ENCODE assay signal across 17 cellular contexts in the genomic region with DNA sequence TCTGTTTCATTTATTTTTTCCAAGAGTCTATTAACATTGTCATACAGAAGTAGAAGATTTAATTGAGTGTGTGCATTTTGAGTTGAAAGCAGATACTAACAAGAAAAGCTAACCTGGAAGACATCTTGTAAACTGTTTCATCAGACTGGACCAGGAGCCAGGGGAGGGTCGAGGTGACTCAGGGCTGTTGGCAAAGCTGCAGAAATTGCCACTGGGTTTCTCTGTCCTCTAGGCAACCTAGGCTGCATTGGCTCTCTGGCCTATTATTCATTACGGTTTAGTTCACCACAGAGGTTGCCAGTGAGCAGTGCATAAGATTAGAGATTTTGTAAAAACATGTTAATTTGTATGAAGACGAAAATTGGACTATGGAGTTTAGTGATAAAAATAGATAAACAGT. TPM values are rescaled to one million over a fixed set of nuclear protein-coding genes. Genes with fewer than 3 reads are reported as not detected.
DNase-seq lines count a peak whose midpoint lies in the region; ATAC-seq, FAIRE-seq and TF ChIP-seq lines count a peak whose summit lies in the region.
"Had no signal": no experiment of that assay in that cellular context is flagged by ENCODE, and none has a peak within 500 bp of the region (broad histone marks: within the 10 kb centered on the region; RNA-seq: fewer than 3 reads in every experiment).

No MANE protein-coding gene starts in this region.

- TF ChIP-seq CTCF in AG10803 (conservative IDR thresholded peaks at IDR 0.05; ENCODE audit: low read length) (no peak), VCaP (conservative IDR thresholded peaks at IDR 0.05) (no peak), fibroblast of the aortic adventitia (IDR thresholded peaks at IDR 0.05; ENCODE audit: insufficient read depth, low read length) (no peak)

- peak; percentile 30 for DNase-seq in AG10803 (ENCODE audit: low read depth)
- DNase-seq in LoVo (ENCODE audit: low spot score) = peak; percentile 33
- DNase-seq in fibroblast of the aortic adventitia (ENCODE audit: low read depth) = peak; percentile 68
- no peak for DNase-seq in stimulated activated CD4-positive, alpha-beta T cell treated with anti-CD3 and anti-CD28 coated beads, Interleukin-15, amount 100 ng/mL, for 24 hours
- no peak for DNase-seq in activated CD4-positive, alpha-beta T cell treated with anti-CD3 and anti-CD28 coated beads for 36 hours
- DNase-seq in urothelium cell line (ENCODE audit: low spot score) = no peak
- no peak for DNase-seq in stimulated activated CD4-positive, alpha-beta T cell treated with anti-CD3 and anti-CD28 coated beads, Interleukin-4, amount 100 ng/mL, for 24 hours
- DNase-seq: activated CD8-positive, alpha-beta memory T cell treated with anti-CD3 and anti-CD28 coated beads for 24 hours; DMS53; H9; KG1; NCI-H187 treated with DMSO at 0.1 percent for 48 hours; Right ventricle myocardium superior; stimulated activated CD4-positive, alpha-beta T cell treated with anti-CD3 and anti-CD28 coated beads, Interleukin-12 subunit alpha, Interleukin-12 subunit beta, amount 100 ng/mL, for 4 hours had no signal

- H3K4me1 Mint-ChIP-seq in activated CD4-positive, alpha-beta T cell treated with anti-CD3 and anti-CD28 coated beads for 36 hours = no peaks in the 10 kb centered on the region
- H3K4me1 Mint-ChIP-seq: B cell had no signal

- H3K27ac Mint-ChIP-seq in activated CD4-positive, alpha-beta T cell treated with anti-CD3 and anti-CD28 coated beads for 36 hours = no peak overlapping the region
- H3K27ac Mint-ChIP-seq: B cell, H9 had no signal

- intact Hi-C loops in activated CD4-positive, alpha-beta T cell treated with anti-CD3 and anti-CD28 coated beads for 36 hours (cut with DNase I, micrococcal nuclease) = no loop called here

- CTCF ChIA-PET in activated CD4-positive, alpha-beta T cell treated with anti-CD3 and anti-CD28 coated beads for 36 hours (lab: Charles Lee) = interaction anchor here (0.6 kb wide), 1 partner anchor 919 kb away, joined by 3 read pairs; no protein-coding TSS in a partner anchor

- no peaks in the 10 kb centered on the region for H3K36me3 Mint-ChIP-seq in activated CD4-positive, alpha-beta T cell treated with anti-CD3 and anti-CD28 coated beads for 36 hours (ENCODE audit: low read depth)

- H3K27me3 Mint-ChIP-seq in activated CD4-positive, alpha-beta T cell treated with anti-CD3 and anti-CD28 coated beads for 36 hours = peaks cover 32% of the 10 kb centered on the region

- peak overlapping the region; percentile 56 for H3K27ac ChIP-seq in VCaP

- no peak overlapping the region for H3K4me3 Mint-ChIP-seq in activated CD4-positive, alpha-beta T cell treated with anti-CD3 and anti-CD28 coated beads for 36 hours
- H3K4me3 Mint-ChIP-seq: B cell, H9 had no signal

- H3K4me3 ChIP-seq in AG10803 (ENCODE audit: low read length) (no peak overlapping the region), fibroblast of the aortic adventitia (ENCODE audit: low read depth, low read length) (no peak overlapping the region)

- POLR2A ChIA-PET in activated CD4-positive, alpha-beta T cell treated with anti-CD3 and anti-CD28 coated beads for 36 hours (lab: Charles Lee) = no interaction called here

- no peak for ATAC-seq in activated CD4-positive, alpha-beta T cell treated with anti-CD3 and anti-CD28 coated beads for 36 hours

- no peaks in the 10 kb centered on the region for H3K9me3 Mint-ChIP-seq in activated CD4-positive, alpha-beta T cell treated with anti-CD3 and anti-CD28 coated beads for 36 hours (ENCODE audit: low read depth)
- H3K9me3 Mint-ChIP-seq: H9 had no signal

- FAIRE-seq in urothelium cell line (lab: Jason Lieb, UNC) = no peak
- FAIRE-seq: islet of Langerhans had no signal

RNA-seq across cellular contexts. Expression of gene ERG, which starts 27.5 kb away (rescaled TPM):
- total RNA-seq in fibroblast of the aortic adventitia (ENCODE audit: low replicate concordance) = 6.9 and 9.9 TPM in 2 replicates
- under 1 TPM in 1 of 2 experiments, not detected in 1; 0.07 TPM for total RNA-seq in activated CD4-positive, alpha-beta T cell treated with anti-CD3 and anti-CD28 coated beads for 36 hours

Comparison
In these comparisons a context has a peak if more than half of its experiments do, and no peak if none do; other contexts are left out.
1. DNase-seq: peak in AG10803 (single experiment), LoVo (single experiment) and fibroblast of the aortic adventitia (single experiment); none in stimulated activated CD4-positive, alpha-beta T cell treated with anti-CD3 and anti-CD28 coated beads, Interleukin-15, amount 100 ng/mL, for 24 hours (single experiment), activated CD4-positive, alpha-beta T cell treated with anti-CD3 and anti-CD28 coated beads for 36 hours (single experiment), urothelium cell line (single experiment) and stimulated activated CD4-positive, alpha-beta T cell treated with anti-CD3 and anti-CD28 coated beads, Interleukin-4, amount 100 ng/mL, for 24 hours (single experiment).